In the genomic region with DNA sequence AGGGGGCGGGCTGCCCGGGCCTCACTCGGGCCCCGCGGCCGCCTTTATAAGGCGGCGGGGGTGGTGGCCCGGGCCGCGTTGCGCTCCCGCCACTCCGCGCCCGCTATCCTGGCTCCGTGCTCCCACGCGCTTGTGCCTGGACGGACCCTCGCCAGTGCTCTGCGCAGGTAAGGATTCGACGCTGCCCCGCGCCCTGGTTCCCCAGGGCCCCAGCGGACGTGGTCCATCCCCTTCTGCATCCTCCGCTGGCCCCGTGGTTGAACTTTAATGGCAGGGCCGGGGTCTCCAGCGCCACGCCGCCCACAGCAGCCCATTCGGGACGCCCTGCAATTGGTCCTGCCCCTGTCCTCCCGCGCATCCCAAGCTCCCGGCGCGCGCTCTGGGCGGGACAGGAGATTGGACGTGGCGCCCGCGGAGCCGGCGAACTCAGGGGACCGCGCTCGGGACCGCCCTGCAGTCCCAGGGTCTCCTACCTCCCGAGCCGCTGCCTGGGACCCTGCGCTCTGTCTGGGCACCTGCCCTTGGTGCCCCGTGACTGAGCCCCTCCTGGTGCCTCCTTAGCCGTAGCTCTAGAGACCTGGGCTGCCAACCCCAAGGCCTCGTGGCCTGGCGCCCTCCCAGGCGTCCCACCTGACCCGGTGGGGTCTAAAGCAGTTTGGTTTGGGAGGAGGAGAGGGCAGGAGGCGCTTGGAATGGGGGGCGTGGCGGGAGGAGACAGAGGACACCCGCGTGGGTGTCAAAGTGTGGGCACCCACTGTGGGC, we compare ENCODE assay signal across 8 cellular contexts. TPM values are rescaled to one million over a fixed set of nuclear protein-coding genes. Genes with fewer than 3 reads are reported as not detected.
DNase-seq lines count a peak whose midpoint lies in the region; ATAC-seq and TF ChIP-seq lines count a peak whose summit lies in the region.

A gene (plus strand): TSS at position 73 of the 762 bp plus-strand sequence. CDS start 44,659 bp downstream, outside the sequence.

- H3K4me3 Mint-ChIP-seq in naive B cell: peak within 1 kb of the TSS; percentile 76 to 96 (median 86)

- no peak for TF ChIP-seq EP300 in esophagus muscularis mucosa (IDR thresholded peaks at IDR 0.05)

- no peaks in the 10 kb centered on the region for H3K79me2 ChIP-seq in PC-9 (ENCODE audit: low read depth)

- CTCF ChIA-PET in AG04449 (lab: Yijun Ruan, JAX) (interaction anchor here (1.0 to 7.2 kb wide), 13 partner anchors 8 to 135 kb away, joined by 3 to 40 read pairs (median 4); no protein-coding TSS in a partner anchor), PC-9 (lab: Charles Lee) (interaction anchor here (0.6 to 0.7 kb wide), 3 partner anchors 16 to 465 kb away, joined by 4 to 8 read pairs (median 7); no protein-coding TSS in a partner anchor)

- TF ChIP-seq POLR2A in esophagus muscularis mucosa (IDR thresholded peaks at IDR 0.05; ENCODE audit: low read depth): no peak

- H3K27me3 ChIP-seq in NT2/D1 (ENCODE audit: insufficient read depth, insufficient read length): peaks cover 8% of the 10 kb centered on the region
- peaks cover 0 to 65% (median 18%) of the 10 kb centered on the region in 4 donors for H3K27me3 ChIP-seq in esophagus muscularis mucosa
- H3K27me3 ChIP-seq in PC-9 (ENCODE audit: insufficient read depth, low read depth): no peaks in the 10 kb centered on the region

- POLR2A ChIA-PET in AG04449 (lab: Yijun Ruan, JAX) (no interaction called here), PC-9 (lab: Charles Lee; ENCODE audit: unreplicated experiment) (no interaction called here)

- H3K9me3 Mint-ChIP-seq in naive B cell: peaks cover 0 to 3% (median 0%) of the 10 kb centered on the region in 7 donors

- no peaks in the 10 kb centered on the region for H3F3A ChIP-seq in PC-9 (ENCODE audit: insufficient read depth, low read depth)

- H3K36me3 ChIP-seq in NT2/D1 (ENCODE audit: insufficient read depth, insufficient read length, low read length) (peaks cover 20% of the 10 kb centered on the region), esophagus muscularis mucosa (no peaks in the 10 kb centered on the region), PC-9 (ENCODE audit: low read depth) (no peaks in the 10 kb centered on the region)

- 24% methylated on average over 8 of the region's 67 CpGs for WGBS in esophagus muscularis mucosa

- peaks cover 43 to 59% (median 54%) of the 10 kb centered on the region in 3 donors for H3K27me3 Mint-ChIP-seq in naive B cell

- H3K4me3 ChIP-seq in AG04449 (ENCODE audit: low read depth, low read length): peak within 1 kb of the TSS; percentile 29; the same call in 1 of the 2 replicates
- peak within 1 kb of the TSS; percentile 89 for H3K4me3 ChIP-seq in NT2/D1 (ENCODE audit: insufficient read length, low read depth)
- H3K4me3 ChIP-seq in esophagus muscularis mucosa: peak within 1 kb of the TSS; percentile 36 to 53 (median 40)
- no peak within 1 kb of the TSS for H3K4me3 ChIP-seq in PC-9

- no TSS peak for BruUV-seq in PC-9 (replicated peaks; lab: Mats Ljungman, UMichigan)

- H3K9me3 ChIP-seq in NT2/D1 (ENCODE audit: insufficient read depth, low read length) (no peaks in the 10 kb centered on the region), esophagus muscularis mucosa (no peaks in the 10 kb centered on the region), PC-9 (ENCODE audit: insufficient read depth, low read depth) (no peaks in the 10 kb centered on the region)

- TF ChIP-seq CTCF in AG04449 (IDR thresholded peaks at IDR 0.05; ENCODE audit: insufficient read depth, low read length, missing control alignments): no peak
- TF ChIP-seq CTCF in esophagus muscularis mucosa (IDR thresholded peaks at IDR 0.05): no peak
- TF ChIP-seq CTCF in PC-9 (conservative IDR thresholded peaks at IDR 0.05): no peak

- H4K20me1 ChIP-seq in PC-9 (ENCODE audit: insufficient read depth): no peaks in the 10 kb centered on the region

- H3K4me1 Mint-ChIP-seq in naive B cell: peaks cover 20 to 31% (median 29%) of the 10 kb centered on the region in 3 donors

- H3K4me1 ChIP-seq in NT2/D1 (ENCODE audit: insufficient read depth, insufficient read length) (peaks cover 8% of the 10 kb centered on the region), esophagus muscularis mucosa (peaks cover 17 to 40% (median 23%) of the 10 kb centered on the region in 4 donors), PC-9 (replicated peaks; ENCODE audit: insufficient read depth) (no peaks in the 10 kb centered on the region)

- no peak within 1 kb of the TSS for H3K27ac ChIP-seq in esophagus muscularis mucosa (replicated peaks in 1 of 4)
- H3K27ac ChIP-seq in PC-9: no peak within 1 kb of the TSS

- H3K27ac Mint-ChIP-seq in naive B cell: peak within 1 kb of the TSS in 3 of 6 donors; percentile 44 to 61 (median 59)

- intact Hi-C loops in esophagus muscularis mucosa (cut with DNase I): loop anchor here (2.0 kb wide), 2 partner anchors 63 to 149 kb away; no protein-coding TSS in a partner anchor
- intact Hi-C loops in PC-9 (cut with micrococcal nuclease; ENCODE audit: unreplicated experiment): loop anchor here (5.0 kb wide), 1 partner anchor 148 kb away; no protein-coding TSS in a partner anchor

- H3K36me3 Mint-ChIP-seq in naive B cell: no peaks in the 10 kb centered on the region

- peak; percentile 15 to 21 for ATAC-seq in naive B cell (ENCODE audit: low read depth in 2 of 2)
- ATAC-seq in GM21825 (IDR thresholded peaks at IDR 0.05; ENCODE audit: unreplicated experiment): no peak

- H2AFZ ChIP-seq in PC-9: no peak within 1 kb of the TSS

- DNase-seq in AG04449 (ENCODE audit: low read depth, low spot score) (no peak), NT2/D1 (ENCODE audit: low read depth, low spot score) (no peak), esophagus muscularis mucosa (ENCODE audit: extremely low spot score) (no peak), naive B cell (no peak), H4 (ENCODE audit: low spot score) (no peak), PC-9 (no peak), SHP77 treated with DMSO at 0.1 percent for 48 hours (lab: John Stamatoyannopoulos, UW) (no peak)

- peak within 1 kb of the TSS; percentile 96 for H3K9ac ChIP-seq in NT2/D1 (ENCODE audit: insufficient read length, low read depth)

- H3K4me2 ChIP-seq in PC-9: no peak within 1 kb of the TSS; the same call in 1 of the 2 replicates

- no peaks in the 10 kb centered on the region for H3K9me2 ChIP-seq in PC-9 (ENCODE audit: insufficient read depth)

RNA-seq across cellular contexts. Expression of the gene that starts here (rescaled TPM):
- total RNA-seq in esophagus muscularis mucosa (10 to 100 TPM in 1 of 4 donors, 1 to 10 TPM in 3; 1.2 to 10.3 (median 3.8) TPM), PC-9 (2021) (not detected in 2 replicates)
- 1 to 10 TPM in 1 of 6 donors, under 1 TPM in 3, not detected in 2; 0.53 to 1.8 (median 0.66) TPM for polyA plus RNA-seq in naive B cell (ENCODE audit: low read depth in 6 of 6)
- 0.14 TPM in 1 of 2 replicates, not detected in the other for total RNA-seq in H4 (2014; rRNA removed; shearing (Covaris generic))
